In the genomic region with DNA sequence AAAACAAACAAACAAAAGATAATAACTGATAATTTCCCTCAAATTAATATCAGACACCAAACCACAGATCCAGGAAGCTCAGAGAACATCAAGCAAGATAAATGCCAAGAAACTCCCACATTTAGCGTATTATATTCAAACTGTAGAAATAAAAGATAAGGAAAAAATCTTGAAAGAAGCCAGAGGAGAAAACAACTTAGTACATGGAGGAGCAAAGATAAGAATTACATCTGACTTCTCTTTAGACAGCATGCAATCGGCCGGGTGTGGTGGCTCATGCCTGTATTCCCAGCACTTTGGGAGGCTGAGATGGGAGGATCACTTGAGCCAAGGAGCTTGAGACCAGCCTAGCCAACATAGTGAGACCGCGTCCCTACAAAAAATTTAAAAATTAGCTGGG, we compare ENCODE assay signal across 1 cellular context.
A peak's percentile ranks its signal among the peaks of the same experiment; 100 is the strongest.
TF ChIP-seq lines count a peak whose summit lies in the region.

No MANE protein-coding gene starts in this region.

TF ChIP-seq in K562, 482 proteins besides CTCF, POLR2A, EP300 and RAD21:
- TF ChIP-seq DPF2 (IDR thresholded peaks at IDR 0.05) (peak; percentile 32; the same call in 1 of the 2 replicates), ZKSCAN8 (CRISPR knock-in tag; IDR thresholded peaks at IDR 0.05) (no peak), CBFA2T3 (IDR thresholded peaks at IDR 0.05) (peak; percentile 35; the same call in 1 of the 2 replicates)
